9 cellular contexts compared by ENCODE assay signal in genomic region chr17:10149573-10150399, GRCh38. TPM values are rescaled to one million over a fixed set of nuclear protein-coding genes. Genes with fewer than 3 reads are reported as not detected.
DNase-seq lines count a peak whose midpoint lies in the region; ATAC-seq and TF ChIP-seq lines count a peak whose summit lies in the region.
"Had no signal": no experiment of that assay in that cellular context is flagged by ENCODE, and none has a peak within 500 bp of the region (broad histone marks: within the 10 kb centered on the region; RNA-seq: fewer than 3 reads in every experiment).

No MANE protein-coding gene starts in this region.

- H3K27me3 Mint-ChIP-seq in activated CD4-positive, alpha-beta T cell treated with anti-CD3 and anti-CD28 coated beads, Interleukin-2, amount 10 ng/mL, durations not matched to agents 24 days and 14 days, result peaks cover 10% of the 10 kb centered on the region
- no peaks in the 10 kb centered on the region for H3K27me3 Mint-ChIP-seq in activated B cell treated with CpG ODN at 0.5 μM for 24 hours
- no peaks in the 10 kb centered on the region for H3K27me3 Mint-ChIP-seq in natural killer cell (ENCODE audit: low read depth in 2 of 2)

- POLR2A ChIA-PET in activated B cell treated with CpG ODN at 0.5 μM for 24 hours (lab: Charles Lee), result interaction anchor here (0.7 to 2.3 kb wide), 4 partner anchors 22 to 87 kb away, joined by 3 to 7 read pairs (median 5); no protein-coding TSS in a partner anchor

- CTCF ChIA-PET in activated B cell treated with CpG ODN at 0.5 μM for 24 hours (lab: Charles Lee), result no interaction called here

- no peak for TF ChIP-seq POLR2A in stomach (IDR thresholded peaks at IDR 0.05)

- no peaks in the 10 kb centered on the region for H3K9me3 Mint-ChIP-seq in activated CD4-positive, alpha-beta T cell treated with anti-CD3 and anti-CD28 coated beads, Interleukin-2, amount 10 ng/mL, durations not matched to agents 24 days and 14 days
- H3K9me3 Mint-ChIP-seq in activated B cell treated with CpG ODN at 0.5 μM for 24 hours (no peaks in the 10 kb centered on the region), natural killer cell (no peaks in the 10 kb centered on the region)
- H3K9me3 Mint-ChIP-seq: neural crest cell had no signal

- no peaks in the 10 kb centered on the region for H3K27me3 ChIP-seq in stomach

- 58 to 60% (median 59%) methylated on average over 8 of the region's 8 CpGs for WGBS in stomach, 5 donors

- H3K4me1 ChIP-seq in stomach, result peaks cover 0 to 15% (median 3%) of the 10 kb centered on the region in 4 donors

- no peaks in the 10 kb centered on the region for H3K9me3 ChIP-seq in stomach

- H3K36me3 Mint-ChIP-seq in activated CD4-positive, alpha-beta T cell treated with anti-CD3 and anti-CD28 coated beads, Interleukin-2, amount 10 ng/mL, durations not matched to agents 24 days and 14 days (ENCODE audit: low read depth), result no peaks in the 10 kb centered on the region
- no peaks in the 10 kb centered on the region for H3K36me3 Mint-ChIP-seq in activated B cell treated with CpG ODN at 0.5 μM for 24 hours (ENCODE audit: low read depth)
- H3K36me3 Mint-ChIP-seq in natural killer cell, result no peaks in the 10 kb centered on the region

- H3K27ac Mint-ChIP-seq in activated CD4-positive, alpha-beta T cell treated with anti-CD3 and anti-CD28 coated beads, Interleukin-2, amount 10 ng/mL, durations not matched to agents 24 days and 14 days, result peak overlapping the region; percentile 26
- H3K27ac Mint-ChIP-seq in activated B cell treated with CpG ODN at 0.5 μM for 24 hours (peak overlapping the region; percentile 85), natural killer cell (peak overlapping the region; percentile 85 to 94)

- intact Hi-C loops in activated CD4-positive, alpha-beta T cell treated with anti-CD3 and anti-CD28 coated beads, Interleukin-2, amount 10 ng/mL, durations not matched to agents 24 days and 14 days (cut with micrococcal nuclease), result no loop called here
- intact Hi-C loops in activated B cell treated with CpG ODN at 0.5 μM for 24 hours (cut with micrococcal nuclease), result loop anchor here (1.0 kb wide), 2 partner anchors 34 to 86 kb away; no protein-coding TSS in a partner anchor
- intact Hi-C loops in natural killer cell (cut with micrococcal nuclease), result no loop called here
- intact Hi-C loops in stomach (cut with DNase I; ENCODE audit: low total_unique reads), result no loop called here

- peaks cover 15% of the 10 kb centered on the region for H3K4me1 Mint-ChIP-seq in activated CD4-positive, alpha-beta T cell treated with anti-CD3 and anti-CD28 coated beads, Interleukin-2, amount 10 ng/mL, durations not matched to agents 24 days and 14 days
- peaks cover 54% of the 10 kb centered on the region for H3K4me1 Mint-ChIP-seq in activated B cell treated with CpG ODN at 0.5 μM for 24 hours
- H3K4me1 Mint-ChIP-seq in natural killer cell, result peaks cover 38 to 43% of the 10 kb centered on the region in 2 donors

- TF ChIP-seq EP300 in stomach (IDR thresholded peaks at IDR 0.05), result no peak

- ATAC-seq in HG03097 (IDR thresholded peaks at IDR 0.05; ENCODE audit: low FRiP score, unreplicated experiment) (peak; percentile 71), activated B cell treated with CpG ODN at 0.5 μM for 24 hours (ENCODE audit: low read depth) (peak; percentile 74), natural killer cell (peak; percentile 35 to 65 (median 62)), GM21360 (IDR thresholded peaks at IDR 0.05; ENCODE audit: unreplicated experiment) (no peak)

- TF ChIP-seq CTCF in activated B cell treated with CpG ODN at 0.5 μM for 24 hours (IDR thresholded peaks at IDR 0.05), result no peak
- no peak for TF ChIP-seq CTCF in natural killer cell (IDR thresholded peaks at IDR 0.05)
- no peak for TF ChIP-seq CTCF in stomach (IDR thresholded peaks at IDR 0.05)

- H3K27ac ChIP-seq in stomach, result peak overlapping the region in 2 of 5 donors; percentile 26 to 44

- no peaks in the 10 kb centered on the region for H3K36me3 ChIP-seq in stomach

- peak; percentile 60 for DNase-seq in activated CD4-positive, alpha-beta T cell treated with anti-CD3 and anti-CD28 coated beads, Interleukin-2, amount 10 ng/mL, durations not matched to agents 24 days and 14 days
- DNase-seq in activated CD4-positive, alpha-beta T cell treated with anti-CD3 and anti-CD28 coated beads for 1 hour, result no peak
- no peak for DNase-seq in activated B cell treated with CpG ODN at 0.5 μM for 24 hours
- no peak for DNase-seq in natural killer cell
- DNase-seq in stomach, result no peak
- no peak for DNase-seq in hypothalamus (lab: John Stamatoyannopoulos, UW)

- H3K4me3 ChIP-seq in stomach, result no peak overlapping the region

- H3K4me3 Mint-ChIP-seq in activated CD4-positive, alpha-beta T cell treated with anti-CD3 and anti-CD28 coated beads, Interleukin-2, amount 10 ng/mL, durations not matched to agents 24 days and 14 days, result no peak overlapping the region
- peak overlapping the region; percentile 69 for H3K4me3 Mint-ChIP-seq in activated B cell treated with CpG ODN at 0.5 μM for 24 hours
- H3K4me3 Mint-ChIP-seq in natural killer cell, result peak overlapping the region; percentile 69
- H3K4me3 Mint-ChIP-seq: neural crest cell had no signal

RNA-seq across cellular contexts. Expression of gene GAS7, which starts 48.6 kb away (rescaled TPM):
- total RNA-seq in activated CD4-positive, alpha-beta T cell treated with anti-CD3 and anti-CD28 coated beads, Interleukin-2, amount 10 ng/mL, durations not matched to agents 24 days and 14 days, result 0.21 and 0.26 TPM in 2 replicates
- total RNA-seq in activated B cell treated with CpG ODN at 0.5 μM for 24 hours (39.8 and 44.2 TPM in 2 replicates), natural killer cell (10 to 100 TPM; 70.7 to 89.1 (median 84.8) TPM), stomach (100 to 1,000 TPM in 1 of 5 donors, 10 to 100 TPM in 4; 24.5 to 185 (median 42.9) TPM)
- polyA plus RNA-seq in stomach, result 10 to 100 TPM in 1 of 3 donors, 1 to 10 TPM in 2; 4.1 to 21.2 (median 9.0) TPM

Comparison
In these comparisons a context has a peak if more than half of its experiments do, and no peak if none do; other contexts are left out.
1. H3K27ac Mint-ChIP-seq: peak in every context shown above with its lines; median percentile 90 in natural killer cell; 85 in activated B cell treated with CpG ODN at 0.5 μM for 24 hours; 26 in activated CD4-positive, alpha-beta T cell treated with anti-CD3 and anti-CD28 coated beads, Interleukin-2, amount 10 ng/mL, durations not matched to agents 24 days and 14 days.
2. RNA of gene GAS7, which starts 48.6 kb away (total RNA-seq): 70.7 to 89.1 TPM in natural killer cell, 24.5 to 185 TPM in stomach and 39.8 to 44.2 TPM in activated B cell treated with CpG ODN at 0.5 μM for 24 hours; 0.21 to 0.26 TPM in activated CD4-positive, alpha-beta T cell treated with anti-CD3 and anti-CD28 coated beads, Interleukin-2, amount 10 ng/mL, durations not matched to agents 24 days and 14 days; every median in the first group is over 10 times any median in the second.